Comparison of ENCODE assay signal across 11 cellular contexts in genomic region chr20:64049887-64050260, GRCh38. TPM values are rescaled to one million over a fixed set of nuclear protein-coding genes. Genes with fewer than 3 reads are reported as not detected.
DNase-seq lines count a peak whose midpoint lies in the region; ATAC-seq and TF ChIP-seq lines count a peak whose summit lies in the region.
"Had no signal": no experiment of that assay in that cellular context is flagged by ENCODE, and none has a peak within 500 bp of the region (broad histone marks: within the 10 kb centered on the region; RNA-seq: fewer than 3 reads in every experiment).

No MANE protein-coding gene starts in this region.

- H3K27me3 Mint-ChIP-seq in endothelial cell (ENCODE audit: unreplicated experiment): peaks cover 12% of the 10 kb centered on the region
- H3K27me3 Mint-ChIP-seq in neural progenitor cell (ENCODE audit: insufficient read depth, low read depth): peaks cover 46% of the 10 kb centered on the region

- no peak for TF ChIP-seq POLR2A in body of pancreas (IDR thresholded peaks at IDR 0.05)

- peaks cover 10% of the 10 kb centered on the region for H3K27me3 ChIP-seq in BE2C
- no peaks in the 10 kb centered on the region for H3K27me3 ChIP-seq in MG63
- peaks cover 84% of the 10 kb centered on the region for H3K27me3 ChIP-seq in neural progenitor cell
- peaks cover 0 to 12% of the 10 kb centered on the region in 2 donors for H3K27me3 ChIP-seq in body of pancreas

- TF ChIP-seq CTCF in BE2C (IDR thresholded peaks at IDR 0.05; ENCODE audit: low read depth, low read length) (no peak), endothelial cell (IDR thresholded peaks at IDR 0.05; ENCODE audit: unreplicated experiment) (no peak), neural progenitor cell (IDR thresholded peaks at IDR 0.05) (no peak), body of pancreas (IDR thresholded peaks at IDR 0.05) (no peak)

- no peaks in the 10 kb centered on the region for H3K9me3 Mint-ChIP-seq in endothelial cell (ENCODE audit: unreplicated experiment)
- H3K9me3 Mint-ChIP-seq in neural progenitor cell: no peaks in the 10 kb centered on the region

- ATAC-seq in GM18502 (IDR thresholded peaks at IDR 0.05; ENCODE audit: poor library complexity, unreplicated experiment) (no peak), body of pancreas (no peak)

- H2AFZ ChIP-seq in neural progenitor cell (replicated peaks): no peak overlapping the region
- H2AFZ ChIP-seq: GM23248 had no signal

- H3K4me1 Mint-ChIP-seq in endothelial cell (ENCODE audit: unreplicated experiment) (peaks cover 50% of the 10 kb centered on the region), neural progenitor cell (peaks cover 13% of the 10 kb centered on the region)

- intact Hi-C loops in body of pancreas (cut with DNase I): no loop called here

- H3K79me2 ChIP-seq in neural progenitor cell (ENCODE audit: low read depth): no peaks in the 10 kb centered on the region

- H4K20me1 ChIP-seq in neural progenitor cell (ENCODE audit: low read depth): peaks cover 18% of the 10 kb centered on the region

- H3K4me2 ChIP-seq in neural progenitor cell: peak overlapping the region; percentile 67

- H3K4me3 Mint-ChIP-seq in endothelial cell (ENCODE audit: unreplicated experiment): peak overlapping the region; percentile 65
- H3K4me3 Mint-ChIP-seq in neural progenitor cell: no peak overlapping the region

- DNase-seq in BE2C (no peak), MG63 (no peak), endothelial cell (ENCODE audit: low spot score) (no peak), neural progenitor cell (ENCODE audit: low spot score) (no peak), iPS-NIHi11 (ENCODE audit: low spot score) (no peak), body of pancreas (no peak), KG1 (lab: John Stamatoyannopoulos, UW) (no peak)
- DNase-seq: NCI-H1417 treated with DMSO at 0.1 percent for 48 hours had no signal

- no peak overlapping the region for H3K9ac ChIP-seq in neural progenitor cell
- H3K9ac ChIP-seq: GM23248 had no signal

- 23 to 58% methylated on average over 5 to 15 of the region's 15 CpGs for WGBS in body of pancreas, 2 donors

- H3K36me3 Mint-ChIP-seq in endothelial cell (ENCODE audit: low read depth, unreplicated experiment) (peaks cover 21% of the 10 kb centered on the region), neural progenitor cell (no peaks in the 10 kb centered on the region)

- H3K27ac Mint-ChIP-seq in endothelial cell (ENCODE audit: unreplicated experiment) (no peak overlapping the region), neural progenitor cell (no peak overlapping the region)

- H3K4me3 ChIP-seq in BE2C (ENCODE audit: low read depth, low read length) (peak overlapping the region; percentile 36), MG63 (peak overlapping the region; percentile 29; the same call in 1 of the 2 replicates), neural progenitor cell (peak overlapping the region; percentile 13), body of pancreas (no peak overlapping the region)
- H3K4me3 ChIP-seq: GM23248 had no signal

- H3K36me3 ChIP-seq in BE2C (no peaks in the 10 kb centered on the region), MG63 (no peaks in the 10 kb centered on the region), neural progenitor cell (no peaks in the 10 kb centered on the region), body of pancreas (replicated peaks in 1 of 2; ENCODE audit: insufficient read depth in 1 of 2, low read depth in 2 of 2) (no peaks in the 10 kb centered on the region)

- H3K9me3 ChIP-seq in BE2C (no peaks in the 10 kb centered on the region), MG63 (no peaks in the 10 kb centered on the region), neural progenitor cell (ENCODE audit: low read depth) (no peaks in the 10 kb centered on the region), body of pancreas (no peaks in the 10 kb centered on the region)

- H3F3A ChIP-seq in neural progenitor cell (ENCODE audit: low read depth): peaks cover 19% of the 10 kb centered on the region

- H3K4me1 ChIP-seq in BE2C (peaks cover 45% of the 10 kb centered on the region), neural progenitor cell (peaks cover 12% of the 10 kb centered on the region), body of pancreas (peaks cover 14% of the 10 kb centered on the region)

- H3K27ac ChIP-seq in neural progenitor cell (no peak overlapping the region), body of pancreas (peak overlapping the region in 2 of 4 donors; percentile 31 to 53)
- H3K27ac ChIP-seq: GM23248 had no signal

RNA-seq across cellular contexts. Expression of gene SOX18, which starts 0.4 kb away (rescaled TPM):
- polyA plus RNA-seq in BE2C (2012; ENCODE audit: insufficient read depth, insufficient read length, low read depth): 54.0 TPM
- 0.22 and 0.92 TPM in 2 replicates for total RNA-seq in MG63 (2014; rRNA removed; shearing (Covaris generic); ENCODE audit: low replicate concordance)
- total RNA-seq in endothelial cell (ENCODE audit: unreplicated experiment) (149 TPM), neural progenitor cell (ENCODE audit: low replicate concordance) (not detected in 2 replicates), body of pancreas (10 to 100 TPM in 1 of 2 donors, 1 to 10 TPM in 1; 6.5 to 17.1 TPM)
- total RNA-seq: bronchial epithelial cell, GM23248 had no signal
- polyA plus RNA-seq: GM23248 had no signal

RNA-seq across cellular contexts. Expression of gene TCEA2, which starts 13.1 kb away (rescaled TPM):
- polyA plus RNA-seq in BE2C (2012; ENCODE audit: insufficient read depth, insufficient read length, low read depth): 202 TPM
- 37.8 and 48.0 TPM in 2 replicates for total RNA-seq in MG63 (2014; rRNA removed; shearing (Covaris generic); ENCODE audit: low replicate concordance)
- total RNA-seq in endothelial cell (ENCODE audit: unreplicated experiment) (123 TPM), neural progenitor cell (ENCODE audit: low replicate concordance) (23.2 and 51.2 TPM in 2 replicates), body of pancreas (10 to 100 TPM; 16.6 to 17.5 TPM)

RNA-seq across cellular contexts. Expression of gene C20orf204, which starts 13.9 kb away (rescaled TPM):
- polyA plus RNA-seq in BE2C (2012; ENCODE audit: insufficient read depth, insufficient read length, low read depth): 20.3 TPM
- total RNA-seq in MG63 (2014; rRNA removed; shearing (Covaris generic); ENCODE audit: low replicate concordance): 0.95 and 1.3 TPM in 2 replicates
- total RNA-seq in endothelial cell (ENCODE audit: unreplicated experiment) (14.2 TPM), neural progenitor cell (ENCODE audit: low replicate concordance) (0.04 and 0.96 TPM in 2 replicates), body of pancreas (1 to 10 TPM in 1 of 2 donors, under 1 TPM in 1; 0.52 to 3.0 TPM)

RNA-seq across cellular contexts. Expression of gene RGS19, which starts 29.4 kb away (rescaled TPM):
- 31.1 TPM for polyA plus RNA-seq in BE2C (2012; ENCODE audit: insufficient read depth, insufficient read length, low read depth)
- total RNA-seq in MG63 (2014; rRNA removed; shearing (Covaris generic); ENCODE audit: low replicate concordance): 20.2 and 40.9 TPM in 2 replicates
- total RNA-seq in endothelial cell (ENCODE audit: unreplicated experiment) (26.2 TPM), neural progenitor cell (ENCODE audit: low replicate concordance) (2.0 and 11.0 TPM in 2 replicates), body of pancreas (10 to 100 TPM in 1 of 2 donors, 1 to 10 TPM in 1; 9.1 to 14.5 TPM)

RNA-seq across cellular contexts. Expression of gene OPRL1, which starts 30.0 kb away (rescaled TPM):
- 2.7 TPM for polyA plus RNA-seq in BE2C (2012; ENCODE audit: insufficient read depth, insufficient read length, low read depth)
- 1.2 and 3.9 TPM in 2 replicates for total RNA-seq in MG63 (2014; rRNA removed; shearing (Covaris generic); ENCODE audit: low replicate concordance)
- total RNA-seq in endothelial cell (ENCODE audit: unreplicated experiment) (10.2 TPM), neural progenitor cell (ENCODE audit: low replicate concordance) (1.3 and 3.3 TPM in 2 replicates), body of pancreas (1 to 10 TPM; 1.0 to 2.6 TPM)

Comparison
In these comparisons a context has a peak if more than half of its experiments do, and no peak if none do; other contexts are left out.
1. H3K4me3 ChIP-seq: peak in BE2C (single experiment), MG63 (single experiment) and neural progenitor cell (single experiment); none in body of pancreas (0 of 2).